Comparison of ENCODE assay signal across 10 cellular contexts in genomic region chr3:108468577-108468976, GRCh38. TPM values are rescaled to one million over a fixed set of nuclear protein-coding genes. Genes with fewer than 3 reads are reported as not detected.
"Had no signal": no experiment of that assay in that cellular context is flagged by ENCODE, and none has a peak within 500 bp of the region (broad histone marks: within the 10 kb centered on the region; RNA-seq: fewer than 3 reads in every experiment).

No MANE protein-coding gene starts in this region.

- H3K4me3 ChIP-seq: GM23338 had no signal

- DNase-seq: H9, HCEC 1CT, HFFc6, KBM-7 had no signal

- H2AFZ ChIP-seq: GM23338 had no signal

- ATAC-seq: GM23338, HepG2 had no signal

- H3K4me2 ChIP-seq: GM23338 had no signal

- H3K27ac ChIP-seq: HL-60 had no signal

- FAIRE-seq: H1, H54, HepG2 had no signal

RNA-seq across cellular contexts. Expression of gene MYH15, which starts 41.8 kb away (rescaled TPM):
- total RNA-seq: H1 had no signal
- polyA plus RNA-seq: GM23338, IgD-negative memory B cell had no signal
